In the genomic region with DNA sequence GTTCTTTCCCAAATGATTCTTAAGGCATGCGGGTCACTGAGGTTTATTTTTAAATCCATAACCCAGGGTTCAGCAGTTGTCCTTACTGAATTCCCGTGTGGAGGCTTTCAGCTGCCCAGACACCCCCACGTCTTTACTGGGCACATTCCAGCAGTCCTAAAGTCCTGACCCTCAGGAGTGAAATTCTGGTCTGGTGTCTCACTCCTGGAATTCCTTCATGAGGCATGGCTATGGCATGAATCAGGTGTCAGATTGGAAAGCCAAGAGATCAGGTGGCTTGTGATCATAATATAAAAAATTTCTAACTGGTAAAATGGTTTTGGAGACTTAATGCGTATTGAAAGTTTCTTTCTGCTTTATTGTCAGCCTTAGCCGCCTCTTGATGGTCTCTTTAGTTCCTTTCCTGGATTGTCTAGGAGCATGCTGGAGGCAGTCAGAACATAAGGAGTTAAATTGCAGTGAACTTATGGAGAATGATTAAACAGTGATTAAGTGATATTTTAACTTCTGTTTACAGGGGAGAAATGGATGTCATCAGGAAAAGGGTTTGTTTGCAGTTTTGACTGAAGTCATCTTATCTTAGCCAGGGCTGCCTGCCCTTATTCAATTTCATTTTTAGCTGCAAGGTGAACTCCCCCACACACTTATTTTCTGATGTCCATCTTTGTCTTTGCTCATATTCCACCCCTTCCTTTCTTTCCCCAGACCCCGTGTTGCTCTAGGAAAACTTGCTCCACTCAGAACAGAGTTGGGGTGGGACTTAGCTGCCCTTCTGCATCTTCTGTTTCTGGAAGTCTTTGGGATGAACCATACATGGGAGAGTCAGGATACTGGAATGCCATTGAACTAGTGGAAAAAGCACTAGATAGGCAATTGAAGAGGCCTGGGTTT, we compare ENCODE assay signal across 12 cellular contexts. TPM values are rescaled to one million over a fixed set of nuclear protein-coding genes. Genes with fewer than 3 reads are reported as not detected.
DNase-seq lines count a peak whose midpoint lies in the region; ATAC-seq, FAIRE-seq and TF ChIP-seq lines count a peak whose summit lies in the region.
"Had no signal": no experiment of that assay in that cellular context is flagged by ENCODE, and none has a peak within 500 bp of the region (broad histone marks: within the 10 kb centered on the region; RNA-seq: fewer than 3 reads in every experiment).

No MANE protein-coding gene starts in this region.

- peak overlapping the region in 1 of 10 donors; percentile 3 for H3K4me3 ChIP-seq in heart right ventricle
- H3K4me3 ChIP-seq: skin epidermis had no signal

- intact Hi-C loops in heart right ventricle (cut with DNase I), result no loop called here

- H3K4me1 ChIP-seq in heart right ventricle, result peaks cover 3 to 59% (median 37%) of the 10 kb centered on the region in 9 donors

- H3K36me3 ChIP-seq in heart right ventricle, result no peaks in the 10 kb centered on the region

- H3K9me3 ChIP-seq in heart right ventricle, result no peaks in the 10 kb centered on the region

- WGBS in heart right ventricle, 2 donors, result 40 to 41% methylated on average over 6 of the region's 6 CpGs

- peak; percentile 99 for FAIRE-seq in G401.6 (lab: Jason Lieb, UNC)
- FAIRE-seq: endometrium had no signal

- H3K27me3 ChIP-seq in heart right ventricle, result no peaks in the 10 kb centered on the region

- DNase-seq in SW 1271 (lab: John Stamatoyannopoulos, UW) (peak; percentile 73 to 88), heart right ventricle (no peak), pulmonary artery endothelial cell (ENCODE audit: low read depth, low spot score) (peak; percentile 56), NCI-H2227 treated with DMSO at 0.1 percent for 48 hours (lab: John Stamatoyannopoulos, UW) (no peak), substantia nigra (lab: John Stamatoyannopoulos, UW) (no peak)
- DNase-seq: DND-41; NK-92 treated with Interleukin-12 subunit alpha and Interleukin-12 subunit beta, amount 100 ng/mL, for 24 hours had no signal

- TF ChIP-seq CTCF in heart right ventricle (IDR thresholded peaks at IDR 0.05), result no peak

- H3K27ac ChIP-seq in heart right ventricle (peak overlapping the region in 7 of 10 donors; percentile 18 to 79 (median 47)), substantia nigra (ENCODE audit: low read depth, low read length, poor library complexity, severe bottlenecking) (no peak overlapping the region)

- ATAC-seq in heart right ventricle (peak in 4 of 8 donors; percentile 35 to 54 (median 48)), GM18867 (IDR thresholded peaks at IDR 0.05; ENCODE audit: unreplicated experiment) (no peak), GM21619 (IDR thresholded peaks at IDR 0.05; ENCODE audit: unreplicated experiment) (no peak)

RNA-seq across cellular contexts. Expression of a gene that starts 25.7 kb away (rescaled TPM):
- 100 to 1,000 TPM; 157 to 379 (median 325) TPM for total RNA-seq in heart right ventricle
- 100 to 1,000 TPM in 1 of 2 donors, 10 to 100 TPM in 1; 85.3 to 136 TPM for polyA plus RNA-seq in heart right ventricle
- 580 and 584 TPM in 2 replicates for total RNA-seq in pulmonary artery endothelial cell

Comparison
In these comparisons a context has a peak if more than half of its experiments do, and no peak if none do; other contexts are left out.
1. DNase-seq: peak in SW 1271 (2 of 2) and pulmonary artery endothelial cell (single experiment); none in heart right ventricle (0 of 2), NCI-H2227 treated with DMSO at 0.1 percent for 48 hours (single experiment) and substantia nigra (0 of 49).